22 cellular contexts compared by ENCODE assay signal in genomic region chr2:127032601-127033000, GRCh38.
DNase-seq lines count a peak whose midpoint lies in the region; ATAC-seq, FAIRE-seq and TF ChIP-seq lines count a peak whose summit lies in the region.
"Had no signal": no experiment of that assay in that cellular context is flagged by ENCODE, and none has a peak within 500 bp of the region (broad histone marks: within the 10 kb centered on the region; RNA-seq: fewer than 3 reads in every experiment).

No MANE protein-coding gene starts in this region.

- H3K9ac ChIP-seq in astrocyte (ENCODE audit: low read length) = no peak overlapping the region

- H3K4me3 Mint-ChIP-seq in HFFc6 (no peak overlapping the region), astrocyte (ENCODE audit: unreplicated experiment) (no peak overlapping the region)
- H3K4me3 Mint-ChIP-seq: mesothelial cell of epicardium had no signal

- FAIRE-seq in astrocyte (lab: Jason Lieb, UNC) = no peak
- FAIRE-seq: K562 had no signal

- no peak overlapping the region for H3K4me2 ChIP-seq in astrocyte (ENCODE audit: low read length)

- no peaks in the 10 kb centered on the region for H3K79me2 ChIP-seq in astrocyte (ENCODE audit: insufficient read depth, low read length)

- no peak overlapping the region for H3K4me3 ChIP-seq in astrocyte (ENCODE audit: insufficient read depth, low read depth, low read length)
- H3K4me3 ChIP-seq: dorsolateral prefrontal cortex, K562, prostate gland, skin epidermis, thyroid gland had no signal

- no peaks in the 10 kb centered on the region for H3K4me1 ChIP-seq in astrocyte (ENCODE audit: insufficient read depth, low read length)
- H3K4me1 ChIP-seq: prostate gland, thyroid gland had no signal

- no peaks in the 10 kb centered on the region for H3K36me3 ChIP-seq in astrocyte (ENCODE audit: insufficient read depth, low read length)
- H3K36me3 ChIP-seq: prostate gland, thyroid gland had no signal

- H2AFZ ChIP-seq in astrocyte (ENCODE audit: low read depth, low read length) = no peak overlapping the region

- H4K20me1 ChIP-seq in astrocyte (ENCODE audit: insufficient read depth, low read length) = no peaks in the 10 kb centered on the region

- DNase-seq in EH (ENCODE audit: low read depth) (peak; percentile 60), HFFc6 (peak; percentile 44), astrocyte (ENCODE audit: low read depth) (peak; percentile 10), myocyte (ENCODE audit: low read depth) (peak; percentile 22), NCI-H2196 (lab: John Stamatoyannopoulos, UW; ENCODE audit: unreplicated experiment) (no peak)
- DNase-seq in stimulated activated CD4-positive, alpha-beta T cell treated with anti-CD3 and anti-CD28 coated beads, Interleukin-4, amount 100 ng/mL, for 1 hour = no peak
- DNase-seq: activated CD4-positive, alpha-beta T cell treated with anti-CD3 and anti-CD28 coated beads for 4 hours; activated effector memory CD4-positive, alpha-beta T cell treated with anti-CD3 and anti-CD28 coated beads, Interleukin-2, amount 50 U/mL, for 16 hours; caudate nucleus; DND-41; dorsolateral prefrontal cortex; left colon; NCI-H1694 treated with DMSO at 0.1 percent for 48 hours; OCI-M1; SIG-M5; stimulated activated naive CD8-positive, alpha-beta T cell treated with anti-CD3 and anti-CD28 coated beads, Interleukin-15, Interleukin-2, amounts not matched to agents 100 U/mL and 50 U/mL, for 24 hours; thyroid gland had no signal

- TF ChIP-seq CTCF in HFFc6 (IDR thresholded peaks at IDR 0.05) (no peak), astrocyte (IDR thresholded peaks at IDR 0.05; ENCODE audit: insufficient read depth, low read depth, low read length) (no peak)

- no peaks in the 10 kb centered on the region for H3K9me3 ChIP-seq in astrocyte (ENCODE audit: insufficient read depth, low read depth, low read length)
- H3K9me3 ChIP-seq: prostate gland, thyroid gland had no signal

- H3K27me3 ChIP-seq in astrocyte (ENCODE audit: insufficient read depth, low read length) = no peaks in the 10 kb centered on the region
- H3K27me3 ChIP-seq: dorsolateral prefrontal cortex, thyroid gland had no signal

- no peak overlapping the region for H3K27ac ChIP-seq in astrocyte (ENCODE audit: low read depth, low read length)
- H3K27ac ChIP-seq: dorsolateral prefrontal cortex, prostate gland, skin epidermis, thyroid gland had no signal

- H3K27ac Mint-ChIP-seq in HFFc6 (peak overlapping the region; percentile 30; the same call in 1 of the 2 replicates), astrocyte (ENCODE audit: unreplicated experiment) (no peak overlapping the region)
- H3K27ac Mint-ChIP-seq: mesothelial cell of epicardium had no signal

- H3K27me3 Mint-ChIP-seq in HFFc6 (ENCODE audit: insufficient read depth) (peaks cover 3% of the 10 kb centered on the region; the same call in 1 of the 2 replicates), astrocyte (ENCODE audit: low read depth, unreplicated experiment) (peaks cover 1% of the 10 kb centered on the region)

- H3K36me3 Mint-ChIP-seq in HFFc6 (ENCODE audit: low read depth) (no peaks in the 10 kb centered on the region), astrocyte (ENCODE audit: low read depth, unreplicated experiment) (no peaks in the 10 kb centered on the region)
- H3K36me3 Mint-ChIP-seq: mesothelial cell of epicardium had no signal

- H3K4me1 Mint-ChIP-seq in HFFc6 (ENCODE audit: low read depth) (peaks cover 13% of the 10 kb centered on the region), astrocyte (ENCODE audit: low read depth, unreplicated experiment) (no peaks in the 10 kb centered on the region)

- H3K9me3 Mint-ChIP-seq in HFFc6 = no peaks in the 10 kb centered on the region
- H3K9me3 Mint-ChIP-seq in astrocyte (ENCODE audit: unreplicated experiment) = no peaks in the 10 kb centered on the region
- H3K9me3 Mint-ChIP-seq: mesothelial cell of epicardium had no signal

- no peak for ATAC-seq in GM21526 (IDR thresholded peaks at IDR 0.05; ENCODE audit: low FRiP score, unreplicated experiment)
- ATAC-seq: K562; left colon; stimulated activated naive CD8-positive, alpha-beta T cell treated with anti-CD3 and anti-CD28 coated beads, Interleukin-15, Interleukin-2, amounts not matched to agents 100 U/mL and 50 U/mL, for 24 hours had no signal

Comparison
In these comparisons a context has a peak if more than half of its experiments do, and no peak if none do; other contexts are left out.
1. DNase-seq: peak in EH (single experiment), HFFc6 (single experiment), astrocyte (single experiment) and myocyte (single experiment); none in stimulated activated CD4-positive, alpha-beta T cell treated with anti-CD3 and anti-CD28 coated beads, Interleukin-4, amount 100 ng/mL, for 1 hour (single experiment) and NCI-H2196 (single experiment).